ENCODE assay signal across 16 cellular contexts in genomic region chr7:130182990-130183389, GRCh38. TPM values are rescaled to one million over a fixed set of nuclear protein-coding genes. Genes with fewer than 3 reads are reported as not detected.
A peak's percentile ranks its signal among the peaks of the same experiment; 100 is the strongest.
DNase-seq lines count a peak whose midpoint lies in the region; ATAC-seq and TF ChIP-seq lines count a peak whose summit lies in the region.
"Had no signal": no experiment of that assay in that cellular context is flagged by ENCODE, and none has a peak within 500 bp of the region (broad histone marks: within the 10 kb centered on the region; RNA-seq: fewer than 3 reads in every experiment).

No MANE protein-coding gene starts in this region.

- no peak overlapping the region for H3K9ac ChIP-seq in neural progenitor cell
- no peak overlapping the region for H3K9ac ChIP-seq in SK-N-SH

- BruUV-seq in Calu3 (replicated peaks; lab: Mats Ljungman, UMichigan): no TSS peak

- no peaks in the 10 kb centered on the region for H3K4me1 ChIP-seq in neural progenitor cell
- no peaks in the 10 kb centered on the region for H3K4me1 ChIP-seq in SK-N-SH (ENCODE audit: control insufficient read depth in 1 of 2, insufficient read depth in 2 of 2, low read depth in 1 of 2, low read length in 1 of 2)
- H3K4me1 ChIP-seq: ascending aorta, sigmoid colon, SJSA1, uterus had no signal

- H3F3A ChIP-seq in neural progenitor cell (ENCODE audit: low read depth) (peaks cover 3% of the 10 kb centered on the region), SK-N-SH (replicated peaks; ENCODE audit: insufficient read depth) (no peaks in the 10 kb centered on the region)

- H3K9me3 ChIP-seq in neural progenitor cell (ENCODE audit: low read depth) (no peaks in the 10 kb centered on the region), SK-N-SH (no peaks in the 10 kb centered on the region)
- H3K9me3 ChIP-seq: ascending aorta, mucosa of descending colon, sigmoid colon, SJSA1, uterus had no signal

- H3K27ac Mint-ChIP-seq in neural progenitor cell (no peak overlapping the region), Calu3 (ENCODE audit: unreplicated experiment) (no peak overlapping the region)
- H3K27ac Mint-ChIP-seq: activated CD4-positive, alpha-beta T cell treated with anti-CD3 and anti-CD28 coated beads, Interleukin-2, amount 10 ng/mL, durations not matched to agents 7 days and 5 days; HFFc6 had no signal

- H3K36me3 ChIP-seq in neural progenitor cell (peaks cover 25% of the 10 kb centered on the region), SK-N-SH (replicated peaks in 1 of 2; ENCODE audit: control insufficient read depth in 1 of 2, insufficient read depth in 2 of 2, low read length in 1 of 2) (peaks cover 43 to 51% of the 10 kb centered on the region in 2 experiments)
- H3K36me3 ChIP-seq: uterus had no signal

- intact Hi-C loops in Calu3 (cut with micrococcal nuclease; ENCODE audit: unreplicated experiment): no loop called here

- H3K4me3 Mint-ChIP-seq in neural progenitor cell: no peak overlapping the region
- no peak overlapping the region for H3K4me3 Mint-ChIP-seq in Calu3 (ENCODE audit: low read depth, unreplicated experiment)
- H3K4me3 Mint-ChIP-seq: activated CD4-positive, alpha-beta T cell treated with anti-CD3 and anti-CD28 coated beads, Interleukin-2, amount 10 ng/mL, durations not matched to agents 7 days and 5 days; HFFc6 had no signal

- H4K20me1 ChIP-seq in neural progenitor cell (ENCODE audit: low read depth): no peaks in the 10 kb centered on the region
- H4K20me1 ChIP-seq in SK-N-SH (ENCODE audit: insufficient read depth): no peaks in the 10 kb centered on the region

- H3K27me3 Mint-ChIP-seq in neural progenitor cell (ENCODE audit: insufficient read depth, low read depth) (no peaks in the 10 kb centered on the region), Calu3 (ENCODE audit: unreplicated experiment) (no peaks in the 10 kb centered on the region)
- H3K27me3 Mint-ChIP-seq: activated CD4-positive, alpha-beta T cell treated with anti-CD3 and anti-CD28 coated beads, Interleukin-2, amount 10 ng/mL, durations not matched to agents 7 days and 5 days had no signal

- H3K36me3 Mint-ChIP-seq in neural progenitor cell (peaks cover 27% of the 10 kb centered on the region), Calu3 (ENCODE audit: insufficient read depth, unreplicated experiment) (peaks cover 15% of the 10 kb centered on the region)

- H3K4me2 ChIP-seq in neural progenitor cell (no peak overlapping the region), SK-N-SH (no peak overlapping the region)

- H3K9me2 ChIP-seq in SK-N-SH: no peaks in the 10 kb centered on the region

- H3K79me2 ChIP-seq in neural progenitor cell (ENCODE audit: low read depth): no peaks in the 10 kb centered on the region
- H3K79me2 ChIP-seq in SK-N-SH (ENCODE audit: insufficient read depth): no peaks in the 10 kb centered on the region

- CTCF ChIA-PET in SK-N-SH (lab: Yijun Ruan, JAX) (interaction anchor here (1.0 to 3.7 kb wide), 3 partner anchors 11 to 111 kb away, joined by 3 to 13 read pairs (median 7); partner anchors contain the start of gene TMEM209), Calu3 (lab: Charles Lee) (no interaction called here)

- TF ChIP-seq RAD21 in SK-N-SH (IDR thresholded peaks at IDR 0.05; ENCODE audit: low read length): no peak

- no peaks in the 10 kb centered on the region for H3K27me3 ChIP-seq in neural progenitor cell
- H3K27me3 ChIP-seq in SK-N-SH (ENCODE audit: insufficient read depth): no peaks in the 10 kb centered on the region
- H3K27me3 ChIP-seq: ascending aorta, sigmoid colon, SJSA1, uterus had no signal

- POLR2A ChIA-PET in SK-N-SH (lab: Yijun Ruan, JAX): interaction anchor here (0.6 kb wide), 1 partner anchor 14 kb away, joined by 3 read pairs; no protein-coding TSS in a partner anchor

- ATAC-seq in GM18907 (IDR thresholded peaks at IDR 0.05; ENCODE audit: unreplicated experiment) (peak; percentile 50), HG02571 (IDR thresholded peaks at IDR 0.05; ENCODE audit: unreplicated experiment) (peak; percentile 79), HG03457 (IDR thresholded peaks at IDR 0.05; ENCODE audit: unreplicated experiment) (peak; percentile 54)
- ATAC-seq: mucosa of descending colon had no signal

- H3K4me3 ChIP-seq in neural progenitor cell: no peak overlapping the region
- no peak overlapping the region for H3K4me3 ChIP-seq in SK-N-SH (ENCODE audit: low read depth in 2 of 2, low read length in 1 of 2)
- H3K4me3 ChIP-seq: ascending aorta, mucosa of descending colon, sigmoid colon, SJSA1, uterus had no signal

- no peak for TF ChIP-seq CTCF in GM10266 (IDR thresholded peaks at IDR 0.05; ENCODE audit: control insufficient read depth, insufficient read depth, low read depth, missing control alignments)
- no peak for TF ChIP-seq CTCF in neural progenitor cell (IDR thresholded peaks at IDR 0.05)
- no peak for TF ChIP-seq CTCF in SK-N-SH (IDR thresholded peaks at IDR 0.05)
- TF ChIP-seq CTCF in Calu3 (IDR thresholded peaks at IDR 0.05; ENCODE audit: unreplicated experiment): no peak

- H3K4me1 Mint-ChIP-seq in neural progenitor cell: no peaks in the 10 kb centered on the region
- no peaks in the 10 kb centered on the region for H3K4me1 Mint-ChIP-seq in Calu3 (ENCODE audit: low read depth, unreplicated experiment)

- 93% methylated on average over 2 of the region's 2 CpGs for WGBS in SK-N-SH (ENCODE audit: low lambda C conversion rate)

- no peak overlapping the region for H2AFZ ChIP-seq in neural progenitor cell (replicated peaks)
- H2AFZ ChIP-seq in SK-N-SH (ENCODE audit: low read depth): no peak overlapping the region

- DNase-seq in GM10266 (ENCODE audit: extremely low spot score) (peak; percentile 28), neural progenitor cell (ENCODE audit: low spot score) (no peak), SK-N-SH (no peak), DMS53 treated with DMSO at 0.1 percent for 48 hours (lab: John Stamatoyannopoulos, UW; ENCODE audit: unreplicated experiment) (no peak), Calu3 (no peak)
- DNase-seq: activated CD4-positive, alpha-beta T cell treated with anti-CD3 and anti-CD28 coated beads, Interleukin-2, amount 10 ng/mL, durations not matched to agents 7 days and 5 days; HFFc6; mucosa of descending colon; NCI-H2227 treated with DMSO at 0.1 percent for 48 hours; sigmoid colon; uterus had no signal

- no peak for TF ChIP-seq EP300 in SK-N-SH (IDR thresholded peaks at IDR 0.05; ENCODE audit: borderline replicate concordance in 1 of 2, low read depth in 1 of 2, low read length in 1 of 2)

- no peaks in the 10 kb centered on the region for H3K9me3 Mint-ChIP-seq in neural progenitor cell
- H3K9me3 Mint-ChIP-seq in Calu3 (ENCODE audit: low read depth, unreplicated experiment): no peaks in the 10 kb centered on the region
- H3K9me3 Mint-ChIP-seq: activated CD4-positive, alpha-beta T cell treated with anti-CD3 and anti-CD28 coated beads, Interleukin-2, amount 10 ng/mL, durations not matched to agents 7 days and 5 days; HFFc6 had no signal

- H3K27ac ChIP-seq in neural progenitor cell (no peak overlapping the region), SK-N-SH (ENCODE audit: low read depth in 2 of 2, low read length in 1 of 2) (no peak overlapping the region)
- H3K27ac ChIP-seq: ascending aorta, sigmoid colon, SJSA1, uterus had no signal

TF ChIP-seq in SK-N-SH, 30 proteins besides CTCF, POLR2A, EP300 and RAD21:
- TF ChIP-seq CHD2 (IDR thresholded peaks at IDR 0.05; ENCODE audit: low read length, partially characterized antibody): no peak
- no peak for TF ChIP-seq SMC3 (IDR thresholded peaks at IDR 0.05; ENCODE audit: low read depth, low read length)
- TF ChIP-seq FOXJ3 (CRISPR knock-in tag; IDR thresholded peaks at IDR 0.05): no peak
- TF ChIP-seq NFIC (IDR thresholded peaks at IDR 0.05; ENCODE audit: borderline replicate concordance): no peak
- no peak for TF ChIP-seq ELF1 (IDR thresholded peaks at IDR 0.05)
- no peak for TF ChIP-seq RXRA (IDR thresholded peaks at IDR 0.05; ENCODE audit: borderline replicate concordance, low read depth)
TF ChIP-seq in SK-N-SH: peak in this region for 0.

RNA-seq across cellular contexts. Expression of gene TMEM209, which starts 22.2 kb away (rescaled TPM):
- 33.1 and 38.9 TPM in 2 replicates for total RNA-seq in neural progenitor cell (ENCODE audit: low replicate concordance)
- polyA plus RNA-seq in SK-N-SH (2012; rRNA removed): 14.9 and 18.2 TPM in 2 replicates
- 14.8 and 15.7 TPM in 2 replicates for polyA plus RNA-seq in SK-N-SH (2012; cell fraction: cytosol; rRNA removed)
- 11.4 and 14.6 TPM in 2 replicates for polyA plus RNA-seq in SK-N-SH (2012; cell fraction: nucleus; rRNA removed)
- 26.6 and 26.8 TPM in 2 replicates for total RNA-seq in Calu3 (2022)

RNA-seq across cellular contexts. Expression of gene SSMEM1, which starts 24.7 kb away (rescaled TPM):
- total RNA-seq in neural progenitor cell (ENCODE audit: low replicate concordance): not detected in 2 replicates
- not detected in 2 replicates for polyA plus RNA-seq in SK-N-SH (2012; rRNA removed)
- polyA plus RNA-seq in SK-N-SH (2012; cell fraction: cytosol; rRNA removed): 0.03 and 0.05 TPM in 2 replicates
- polyA plus RNA-seq in SK-N-SH (2012; cell fraction: nucleus; rRNA removed): not detected in 2 replicates
- not detected in 2 replicates for total RNA-seq in Calu3 (2022)
- total RNA-seq: activated CD4-positive, alpha-beta T cell treated with anti-CD3 and anti-CD28 coated beads, Interleukin-2, amount 10 ng/mL, durations not matched to agents 7 days and 5 days; ascending aorta; HFFc6; mucosa of descending colon; sigmoid colon; SJSA1; uterus had no signal
- polyA plus RNA-seq: sigmoid colon had no signal
